Comparison of ENCODE assay signal across 16 cellular contexts in the genomic region with DNA sequence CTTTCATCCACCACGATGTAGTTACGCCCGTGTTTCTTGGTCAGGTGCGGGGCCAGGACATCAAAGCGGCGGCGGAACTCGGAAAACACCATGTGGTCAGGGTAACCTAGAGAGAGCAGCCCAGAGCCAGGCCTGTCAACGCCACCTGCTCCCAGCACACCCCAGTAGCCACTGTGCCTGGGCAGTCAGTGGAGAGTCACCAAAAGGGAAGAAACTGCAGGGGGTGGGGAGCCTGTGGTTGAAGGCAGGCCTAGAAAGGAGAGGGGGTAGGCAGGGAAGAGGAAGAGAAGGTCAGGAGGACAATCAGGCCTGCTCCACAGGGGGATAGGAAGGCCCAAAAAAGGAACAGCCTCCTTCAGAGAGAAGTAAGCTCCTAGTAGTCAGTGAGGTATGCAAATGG.
DNase-seq lines count a peak whose midpoint lies in the region; ATAC-seq and TF ChIP-seq lines count a peak whose summit lies in the region.
"Had no signal": no experiment of that assay in that cellular context is flagged by ENCODE, and none has a peak within 500 bp of the region (broad histone marks: within the 10 kb centered on the region; RNA-seq: fewer than 3 reads in every experiment).

No MANE protein-coding gene starts in this region.

- no peaks in the 10 kb centered on the region for H3K79me2 ChIP-seq in hepatocyte

- H3K27ac ChIP-seq in hepatocyte (peak overlapping the region; percentile 51), mesenchymal stem cell (ENCODE audit: low read length, poor library complexity, severe bottlenecking) (no peak overlapping the region)
- H3K27ac ChIP-seq: 22Rv1, brain microvascular endothelial cell, thoracic aorta had no signal

- TF ChIP-seq CTCF in NB4 (IDR thresholded peaks at IDR 0.05; ENCODE audit: low read depth, low read length) (no peak), hepatocyte (IDR thresholded peaks at IDR 0.05; ENCODE audit: poor library complexity) (no peak), progenitor cell of endocrine pancreas (IDR thresholded peaks at IDR 0.05; ENCODE audit: unreplicated experiment) (no peak)

- no peak overlapping the region for H3K23ac ChIP-seq in mesenchymal stem cell (ENCODE audit: low read length in 2 of 2)

- no peak overlapping the region for H2BK12ac ChIP-seq in mesenchymal stem cell (ENCODE audit: low read length in 2 of 2)

- H3K9me3 Mint-ChIP-seq in progenitor cell of endocrine pancreas (ENCODE audit: low read depth) = no peaks in the 10 kb centered on the region
- H3K9me3 Mint-ChIP-seq: activated CD4-positive, alpha-beta memory T cell treated with anti-CD3 and anti-CD28 coated beads, Interleukin-2, amount 10 ng/mL, durations not matched to agents 7 days and 5 days; activated T-helper 1 cell treated with anti-CD3 and anti-CD28 coated beads, Interleukin-12 subunit alpha, Interleukin-12 subunit beta, Interleukin-2, Interleukin-4 antibody, amounts not matched to agents 30 ng/mL and 10 ng/mL and 1 ng/mL, durations not matched to agents 14 hours and 24 hours and 36 hours had no signal

- peak; percentile 74 for DNase-seq in SIG-M5 treated with dmso at 0.1 percent for 504 hours (lab: John Stamatoyannopoulos, UW; ENCODE audit: unreplicated experiment)
- no peak for DNase-seq in SIG-M5 (lab: John Stamatoyannopoulos, UW)
- peak; percentile 86 for DNase-seq in NB4 (ENCODE audit: low read depth)
- no peak for DNase-seq in hepatocyte (ENCODE audit: low spot score)
- DNase-seq in progenitor cell of endocrine pancreas (ENCODE audit: low spot score, unreplicated experiment) = no peak
- no peak for DNase-seq in mesenchymal stem cell
- DNase-seq in retina = no peak
- DNase-seq: activated CD4-positive, alpha-beta memory T cell treated with anti-CD3 and anti-CD28 coated beads, Interleukin-2, amount 10 ng/mL, durations not matched to agents 7 days and 5 days; brain microvascular endothelial cell; NCI-H1694; NCI-H82; occipital lobe had no signal

- no peak overlapping the region for H3K4me3 Mint-ChIP-seq in progenitor cell of endocrine pancreas (ENCODE audit: low read depth)
- H3K4me3 Mint-ChIP-seq: activated CD4-positive, alpha-beta memory T cell treated with anti-CD3 and anti-CD28 coated beads, Interleukin-2, amount 10 ng/mL, durations not matched to agents 7 days and 5 days; activated T-helper 1 cell treated with anti-CD3 and anti-CD28 coated beads, Interleukin-12 subunit alpha, Interleukin-12 subunit beta, Interleukin-2, Interleukin-4 antibody, amounts not matched to agents 30 ng/mL and 10 ng/mL and 1 ng/mL, durations not matched to agents 14 hours and 24 hours and 36 hours had no signal

- H3K36me3 ChIP-seq in hepatocyte (replicated peaks; ENCODE audit: insufficient read depth, low read depth) = no peaks in the 10 kb centered on the region
- peaks cover 73 to 92% of the 10 kb centered on the region in 2 experiments for H3K36me3 ChIP-seq in mesenchymal stem cell (ENCODE audit: control insufficient read depth in 1 of 2, insufficient read depth in 2 of 2, low read depth in 1 of 2, low read length in 2 of 2)
- H3K36me3 ChIP-seq: brain microvascular endothelial cell had no signal

- no peak overlapping the region for H2BK5ac ChIP-seq in mesenchymal stem cell (ENCODE audit: low read depth, low read length, poor library complexity, severe bottlenecking)

- peaks cover 1% of the 10 kb centered on the region for H3K79me1 ChIP-seq in mesenchymal stem cell (replicated peaks; ENCODE audit: low read length, poor library complexity, severe bottlenecking)

- H4K8ac ChIP-seq in mesenchymal stem cell (ENCODE audit: low read length) = no peak overlapping the region

- H4K20me1 ChIP-seq in hepatocyte (ENCODE audit: insufficient read depth, poor library complexity, severe bottlenecking) = no peaks in the 10 kb centered on the region

- H3K36me3 Mint-ChIP-seq in progenitor cell of endocrine pancreas (ENCODE audit: insufficient read depth) = peaks cover 26% of the 10 kb centered on the region

- H2BK15ac ChIP-seq in mesenchymal stem cell (ENCODE audit: low read depth, poor library complexity, severe bottlenecking) = no peak overlapping the region

- H3K4me1 ChIP-seq in hepatocyte (ENCODE audit: insufficient read depth) = peaks cover 4% of the 10 kb centered on the region
- peaks cover 34% of the 10 kb centered on the region for H3K4me1 ChIP-seq in mesenchymal stem cell (ENCODE audit: control insufficient read depth, insufficient read depth, low read depth, low read length)

- H3K9me2 ChIP-seq in hepatocyte (replicated peaks; ENCODE audit: insufficient read depth) = no peaks in the 10 kb centered on the region

- H4K91ac ChIP-seq in mesenchymal stem cell (ENCODE audit: low read length) = no peak overlapping the region

- H2AFZ ChIP-seq in hepatocyte (no peak overlapping the region), mesenchymal stem cell (ENCODE audit: low read depth, low read length) (no peak overlapping the region)

- H3K9ac ChIP-seq in mesenchymal stem cell (ENCODE audit: low read length) = no peak overlapping the region

- TF ChIP-seq POLR2A in NB4 (IDR thresholded peaks at IDR 0.05; ENCODE audit: extremely low read depth, insufficient read length) = no peak

- H3K27me3 Mint-ChIP-seq in progenitor cell of endocrine pancreas = peaks cover 3% of the 10 kb centered on the region
- H3K27me3 Mint-ChIP-seq: activated CD4-positive, alpha-beta memory T cell treated with anti-CD3 and anti-CD28 coated beads, Interleukin-2, amount 10 ng/mL, durations not matched to agents 7 days and 5 days had no signal

- no peak overlapping the region for H3K4ac ChIP-seq in mesenchymal stem cell (ENCODE audit: low read depth in 1 of 2, low read length in 2 of 2)

- 96% methylated on average over 9 of the region's 9 CpGs for WGBS in hepatocyte (ENCODE audit: low lambda C conversion rate, missing lambda C conversion rate)
- WGBS in mesenchymal stem cell = 95% methylated on average over 9 of the region's 9 CpGs

- H3K27me3 ChIP-seq in hepatocyte (no peaks in the 10 kb centered on the region), mesenchymal stem cell (ENCODE audit: control insufficient read depth in 1 of 2, insufficient read depth in 1 of 2, low read length in 2 of 2) (no peaks in the 10 kb centered on the region)
- H3K27me3 ChIP-seq: brain microvascular endothelial cell had no signal

- no peak overlapping the region for H3K18ac ChIP-seq in mesenchymal stem cell (ENCODE audit: low read depth in 1 of 2, low read length in 2 of 2)

- H3K4me2 ChIP-seq in hepatocyte = no peak overlapping the region
- no peak overlapping the region for H3K4me2 ChIP-seq in mesenchymal stem cell (ENCODE audit: low read length, poor library complexity, severe bottlenecking)

- no peak for ATAC-seq in HG03354 (IDR thresholded peaks at IDR 0.05; ENCODE audit: poor library complexity, severe bottlenecking, unreplicated experiment)

- H2BK120ac ChIP-seq in mesenchymal stem cell (ENCODE audit: low read depth, low read length) = no peak overlapping the region

- H3K4me1 Mint-ChIP-seq in progenitor cell of endocrine pancreas (ENCODE audit: low read depth) = peaks cover 48% of the 10 kb centered on the region
- H3K4me1 Mint-ChIP-seq: activated CD4-positive, alpha-beta memory T cell treated with anti-CD3 and anti-CD28 coated beads, Interleukin-2, amount 10 ng/mL, durations not matched to agents 7 days and 5 days had no signal

- no peak overlapping the region for H3K4me3 ChIP-seq in NB4 (ENCODE audit: low read depth, low read length)
- H3K4me3 ChIP-seq in hepatocyte = no peak overlapping the region
- H3K4me3 ChIP-seq in mesenchymal stem cell (ENCODE audit: insufficient read depth in 1 of 2, low read depth in 1 of 2, low read length in 2 of 2) = no peak overlapping the region
- H3K4me3 ChIP-seq: thoracic aorta had no signal

- peak overlapping the region; percentile 94 for H3K27ac Mint-ChIP-seq in progenitor cell of endocrine pancreas
- H3K27ac Mint-ChIP-seq: activated CD4-positive, alpha-beta memory T cell treated with anti-CD3 and anti-CD28 coated beads, Interleukin-2, amount 10 ng/mL, durations not matched to agents 7 days and 5 days; activated T-helper 1 cell treated with anti-CD3 and anti-CD28 coated beads, Interleukin-12 subunit alpha, Interleukin-12 subunit beta, Interleukin-2, Interleukin-4 antibody, amounts not matched to agents 30 ng/mL and 10 ng/mL and 1 ng/mL, durations not matched to agents 14 hours and 24 hours and 36 hours had no signal

- H3K9me3 ChIP-seq in hepatocyte (ENCODE audit: low read depth) = no peaks in the 10 kb centered on the region
- H3K9me3 ChIP-seq in mesenchymal stem cell (ENCODE audit: control insufficient read depth, low read length) = no peaks in the 10 kb centered on the region
- H3K9me3 ChIP-seq: thoracic aorta had no signal

- no peak overlapping the region for H2AK5ac ChIP-seq in mesenchymal stem cell (ENCODE audit: low read length, severe bottlenecking)

- no peak overlapping the region for H3K14ac ChIP-seq in mesenchymal stem cell (ENCODE audit: low read length in 2 of 2)

Comparison
In these comparisons a context has a peak if more than half of its experiments do, and no peak if none do; other contexts are left out.
1. DNase-seq: peak in SIG-M5 treated with dmso at 0.1 percent for 504 hours (single experiment) and NB4 (single experiment); none in SIG-M5 (single experiment), hepatocyte (single experiment), progenitor cell of endocrine pancreas (single experiment), mesenchymal stem cell (single experiment) and retina (single experiment).